In the genomic region with DNA sequence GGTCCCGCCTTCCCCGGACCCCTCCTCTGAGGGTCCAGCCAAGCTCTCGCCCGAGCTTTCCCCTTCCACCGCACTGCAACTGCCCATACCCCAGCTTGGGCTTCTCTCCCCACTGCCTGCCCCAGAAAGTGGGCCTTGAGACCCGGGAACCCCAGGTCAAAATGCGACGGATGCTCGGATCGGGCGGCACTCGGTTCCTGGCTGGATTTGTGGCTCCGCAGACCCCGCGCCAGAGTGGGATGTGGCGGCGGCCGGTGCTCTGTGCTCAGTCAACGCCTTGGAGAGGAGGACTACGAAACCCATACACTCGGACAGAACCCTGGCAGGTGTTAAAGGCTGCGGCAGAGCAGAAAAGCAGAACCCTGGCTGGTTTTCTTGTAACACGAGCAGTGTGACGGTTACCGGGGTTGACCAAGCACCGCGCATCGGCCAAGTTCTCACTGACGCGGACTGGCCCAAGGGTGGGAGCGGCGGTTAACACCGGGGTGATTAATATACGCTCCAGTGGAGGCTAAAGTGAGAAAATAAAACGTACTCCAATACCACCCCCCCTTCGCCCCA, we compare ENCODE assay signal across 8 cellular contexts. TPM values are rescaled to one million over a fixed set of nuclear protein-coding genes. Genes with fewer than 3 reads are reported as not detected.
A peak's percentile ranks its signal among the peaks of the same experiment; 100 is the strongest.
DNase-seq lines count a peak whose midpoint lies in the region; ATAC-seq and TF ChIP-seq lines count a peak whose summit lies in the region.

No MANE protein-coding gene starts in this region.

- H3K4me1 Mint-ChIP-seq in glutamatergic neuron (ENCODE audit: low read depth, unreplicated experiment), result peaks cover 5% of the 10 kb centered on the region

- peak overlapping the region; percentile 37 for H3K27ac ChIP-seq in rectal smooth muscle tissue (ENCODE audit: low read depth, low read length)

- no peak for TF ChIP-seq CTCF in GM13976 (IDR thresholded peaks at IDR 0.05; ENCODE audit: borderline replicate concordance, control extremely low read depth, extremely low read depth, insufficient read depth, missing control alignments)
- TF ChIP-seq CTCF in glutamatergic neuron (IDR thresholded peaks at IDR 0.05; ENCODE audit: partially characterized antibody, unreplicated experiment), result no peak

- H3K27me3 ChIP-seq in rectal smooth muscle tissue (ENCODE audit: control insufficient read depth, insufficient read depth, low read length), result peaks cover 10% of the 10 kb centered on the region
- no peaks in the 10 kb centered on the region for H3K27me3 ChIP-seq in HAP-1 (ENCODE audit: low read depth)

- no peaks in the 10 kb centered on the region for H3K9me3 ChIP-seq in HAP-1

- in situ Hi-C loops in GM13976 (cut with MboI; ENCODE audit: low sequenced_read_pairs, unreplicated experiment), result no loop called here
- in situ Hi-C loops in HAP-1 (cut with MboI; ENCODE audit: low sequenced_read_pairs), result no loop called here

- H3K36me3 Mint-ChIP-seq in glutamatergic neuron (ENCODE audit: unreplicated experiment), result no peaks in the 10 kb centered on the region

- H3K4me1 ChIP-seq in rectal smooth muscle tissue (ENCODE audit: control insufficient read depth, insufficient read depth, low read length), result no peaks in the 10 kb centered on the region
- no peaks in the 10 kb centered on the region; the same call in 1 of the 2 replicates for H3K4me1 ChIP-seq in HAP-1

- H3K36me3 ChIP-seq in rectal smooth muscle tissue (ENCODE audit: control insufficient read depth, insufficient read depth, low read length), result no peaks in the 10 kb centered on the region
- H3K36me3 ChIP-seq in HAP-1 (replicated peaks), result no peaks in the 10 kb centered on the region

- H3K4me3 Mint-ChIP-seq in glutamatergic neuron (ENCODE audit: unreplicated experiment), result peak overlapping the region; percentile 75

- H3K27ac Mint-ChIP-seq in glutamatergic neuron (ENCODE audit: unreplicated experiment), result no peak overlapping the region

- peaks cover 5% of the 10 kb centered on the region for H3K9me3 Mint-ChIP-seq in glutamatergic neuron (ENCODE audit: unreplicated experiment)

- DNase-seq in GM13976 (ENCODE audit: low spot score) (peak; percentile 57), NOMO-1 treated with dmso at 0.1 percent for 144 hours (lab: John Stamatoyannopoulos, UW; ENCODE audit: unreplicated experiment) (peak; percentile 30), glutamatergic neuron (peak; percentile 35), NCI-H128 (lab: John Stamatoyannopoulos, UW; ENCODE audit: unreplicated experiment) (no peak), HAP-1 (ENCODE audit: low spot score in 2 of 2) (no peak)
- no peak for DNase-seq in activated CD4-positive, alpha-beta T cell treated with anti-CD3 and anti-CD28 coated beads, Interleukin-2, amount 50 U/mL, for 1 hour

- H3K4me3 ChIP-seq in rectal smooth muscle tissue (ENCODE audit: low read length), result peak overlapping the region; percentile 59
- H3K4me3 ChIP-seq in HAP-1, result no peak overlapping the region

- H3K9ac ChIP-seq in rectal smooth muscle tissue (ENCODE audit: low read length), result no peak overlapping the region

- no peak for ATAC-seq in HG03039 (IDR thresholded peaks at IDR 0.05; ENCODE audit: unreplicated experiment)

- peaks cover 24% of the 10 kb centered on the region for H3K27me3 Mint-ChIP-seq in glutamatergic neuron (ENCODE audit: unreplicated experiment)

RNA-seq across cellular contexts. Expression of a gene that starts 0.9 kb away (rescaled TPM):
- 0.96 TPM for total RNA-seq in glutamatergic neuron (ENCODE audit: unreplicated experiment)

RNA-seq across cellular contexts. Expression of a gene that starts 17.2 kb away (rescaled TPM):
- not detected for total RNA-seq in glutamatergic neuron (ENCODE audit: unreplicated experiment)

Comparison
In these comparisons a context has a peak if more than half of its experiments do, and no peak if none do; other contexts are left out.
1. DNase-seq: peak in GM13976 (single experiment), NOMO-1 treated with dmso at 0.1 percent for 144 hours (single experiment) and glutamatergic neuron (single experiment); none in NCI-H128 (single experiment), activated CD4-positive, alpha-beta T cell treated with anti-CD3 and anti-CD28 coated beads, Interleukin-2, amount 50 U/mL, for 1 hour (single experiment) and HAP-1 (0 of 2).